In genomic region chr19:51366050-51366998, GRCh38 we compare ENCODE assay signal across 1 cellular context.
TF ChIP-seq lines count a peak whose summit lies in the region.

Gene ETFB, minus strand, starts transcription at chr19:51366388. Its CDS starts 62 bp downstream, at chr19:51366326.

TF ChIP-seq in K562, 482 proteins besides CTCF, POLR2A, EP300 and RAD21 (continued from another document and continues in another):
- TF ChIP-seq CBX1 (IDR thresholded peaks at IDR 0.05; ENCODE audit: low read depth) (no peak), BRF1 (IDR thresholded peaks at IDR 0.05; ENCODE audit: borderline replicate concordance, extremely low read depth, insufficient read length) (no peak), RCOR1 (IDR thresholded peaks at IDR 0.05; ENCODE audit: borderline replicate concordance in 1 of 2, low read depth in 2 of 2, low read length in 2 of 2) (no peak), HIVEP1 (CRISPR knock-in tag; IDR thresholded peaks at IDR 0.05) (no peak), FOXM1 (IDR thresholded peaks at IDR 0.05; ENCODE audit: low read depth) (no peak), FOXM1 (CRISPR knock-in tag; IDR thresholded peaks at IDR 0.05; ENCODE audit: low read depth) (0 out of 2 replicates have a peak, but pooled peaks have one; percentile 19), CREB1 (IDR thresholded peaks at IDR 0.05) (no peak), CREB1 (CRISPR knock-in tag; IDR thresholded peaks at IDR 0.05) (no peak), GATAD2B (IDR thresholded peaks at IDR 0.05; ENCODE audit: borderline replicate concordance) (no peak), C11orf30 (IDR thresholded peaks at IDR 0.05; ENCODE audit: low read depth) (no peak), ZNF77 (CRISPR knock-in tag; IDR thresholded peaks at IDR 0.05) (0 out of 2 replicates have a peak, but pooled peaks have one; percentile 26), ZC3H4 (CRISPR knock-in tag; IDR thresholded peaks at IDR 0.05; ENCODE audit: borderline replicate concordance) (peak; percentile 71; the same call in 1 of the 2 replicates), ZNF133 (CRISPR knock-in tag; IDR thresholded peaks at IDR 0.05) (no peak), CHCHD3 (CRISPR knock-in tag; IDR thresholded peaks at IDR 0.05) (no peak), TAF7 (tag; IDR thresholded peaks at IDR 0.05) (peak; percentile 68), MTA1 (IDR thresholded peaks at IDR 0.05; ENCODE audit: borderline replicate concordance) (no peak; the same call in 1 of the 2 replicates), ETV6 (IDR thresholded peaks at IDR 0.05; ENCODE audit: borderline replicate concordance in 1 of 2, low read depth in 2 of 2, low read length in 1 of 2) (no peak), ETV6 (CRISPR knock-in tag; IDR thresholded peaks at IDR 0.05; ENCODE audit: borderline replicate concordance) (no peak), GABPB1 (CRISPR knock-in tag; IDR thresholded peaks at IDR 0.05) (peak; percentile 62; the same call in 1 of the 2 replicates), PML (IDR thresholded peaks at IDR 0.05; ENCODE audit: low read length) (peak; percentile 77; the same call in 1 of the 2 replicates), ARID2 (IDR thresholded peaks at IDR 0.05) (0 out of 2 replicates have a peak, but pooled peaks have one; percentile 32), E2F3 (CRISPR knock-in tag; IDR thresholded peaks at IDR 0.05) (0 out of 2 replicates have a peak, but pooled peaks have one; percentile 9), MYC (IDR thresholded peaks at IDR 0.05; ENCODE audit: low read depth, low read length) (no peak; the same call in 1 of the 2 replicates), MYC (CRISPR knock-in tag; IDR thresholded peaks at IDR 0.05; ENCODE audit: borderline replicate concordance, low read depth) (peak; percentile 47; the same call in 1 of the 2 replicates), E2F4 (CRISPR knock-in tag; IDR thresholded peaks at IDR 0.05; ENCODE audit: low read depth) (no peak), SMAD1 (IDR thresholded peaks at IDR 0.05; ENCODE audit: low read depth, low read length, partially characterized antibody) (no peak), PHB2 (IDR thresholded peaks at IDR 0.05; ENCODE audit: low read depth) (peak; percentile 68; the same call in 1 of the 2 replicates), ETV1 (tag; conservative IDR thresholded peaks at IDR 0.05; ENCODE audit: low read depth) (0 out of 2 replicates have a peak, but pooled peaks have one; percentile 8), HMGN3 (IDR thresholded peaks at IDR 0.05; ENCODE audit: borderline replicate concordance, extremely low read depth, insufficient read length, low read depth, low read length) (peak; percentile 33), HNRNPUL1 (IDR thresholded peaks at IDR 0.05; ENCODE audit: low read length) (no peak), SNIP1 (IDR thresholded peaks at IDR 0.05; ENCODE audit: low read depth) (no peak), CHD7 (IDR thresholded peaks at IDR 0.05; ENCODE audit: low read depth, low read length) (no peak), HCFC1 (IDR thresholded peaks at IDR 0.05; ENCODE audit: low read depth, low read length) (no peak), NR2C1 (IDR thresholded peaks at IDR 0.05) (peak; percentile 77), NR2C1 (tag; IDR thresholded peaks at IDR 0.05) (peak; percentile 85), MEIS2 (IDR thresholded peaks at IDR 0.05; ENCODE audit: partially characterized antibody) (peak; percentile 43), MBD2 (IDR thresholded peaks at IDR 0.05; ENCODE audit: borderline replicate concordance, low read depth) (no peak), POU5F1 (IDR thresholded peaks at IDR 0.05; ENCODE audit: borderline replicate concordance, low read depth, low read length, partially characterized antibody) (no peak), MTA3 (IDR thresholded peaks at IDR 0.05; ENCODE audit: borderline replicate concordance) (0 out of 2 replicates have a peak, but pooled peaks have one; percentile 38), RBM17 (IDR thresholded peaks at IDR 0.05; ENCODE audit: borderline replicate concordance, low read depth, low read length) (no peak), RB1 (IDR thresholded peaks at IDR 0.05; ENCODE audit: low read depth) (peak; percentile 27; the same call in 1 of the 2 replicates), SLC30A9 (CRISPR knock-in tag; IDR thresholded peaks at IDR 0.05) (no peak), ASH1L (IDR thresholded peaks at IDR 0.05; ENCODE audit: borderline replicate concordance, low read depth, partially characterized antibody) (no peak), ZNF263 (CRISPR knock-in tag; IDR thresholded peaks at IDR 0.05; ENCODE audit: borderline replicate concordance) (no peak; the same call in 1 of the 2 replicates), KAT2B (IDR thresholded peaks at IDR 0.05; ENCODE audit: low read depth, low read length) (no peak), SMAD4 (CRISPR knock-in tag; conservative IDR thresholded peaks at IDR 0.05) (no peak; the same call in 1 of the 2 replicates), NFYB (IDR thresholded peaks at IDR 0.05; ENCODE audit: extremely low read depth, insufficient read length) (peak; percentile 39)
- TF ChIP-seq, protein P1, sequence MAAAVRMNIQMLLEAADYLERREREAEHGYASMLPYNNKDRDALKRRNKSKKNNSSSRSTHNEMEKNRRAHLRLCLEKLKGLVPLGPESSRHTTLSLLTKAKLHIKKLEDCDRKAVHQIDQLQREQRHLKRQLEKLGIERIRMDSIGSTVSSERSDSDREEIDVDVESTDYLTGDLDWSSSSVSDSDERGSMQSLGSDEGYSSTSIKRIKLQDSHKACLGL (CRISPR knock-in tag; IDR thresholded peaks at IDR 0.05; ENCODE audit: borderline replicate concordance, poor library complexity, severe bottlenecking) = peak; percentile 6
- TF ChIP-seq, protein P2, sequence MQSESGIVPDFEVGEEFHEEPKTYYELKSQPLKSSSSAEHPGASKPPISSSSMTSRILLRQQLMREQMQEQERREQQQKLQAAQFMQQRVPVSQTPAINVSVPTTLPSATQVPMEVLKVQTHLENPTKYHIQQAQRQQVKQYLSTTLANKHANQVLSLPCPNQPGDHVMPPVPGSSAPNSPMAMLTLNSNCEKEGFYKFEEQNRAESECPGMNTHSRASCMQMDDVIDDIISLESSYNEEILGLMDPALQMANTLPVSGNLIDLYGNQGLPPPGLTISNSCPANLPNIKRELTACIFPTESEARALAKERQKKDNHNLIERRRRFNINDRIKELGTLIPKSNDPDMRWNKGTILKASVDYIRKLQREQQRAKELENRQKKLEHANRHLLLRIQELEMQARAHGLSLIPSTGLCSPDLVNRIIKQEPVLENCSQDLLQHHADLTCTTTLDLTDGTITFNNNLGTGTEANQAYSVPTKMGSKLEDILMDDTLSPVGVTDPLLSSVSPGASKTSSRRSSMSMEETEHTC (IDR thresholded peaks at IDR 0.05) = 0 out of 2 replicates have a peak, but pooled peaks have one; percentile 23
- TF ChIP-seq, protein P3, sequence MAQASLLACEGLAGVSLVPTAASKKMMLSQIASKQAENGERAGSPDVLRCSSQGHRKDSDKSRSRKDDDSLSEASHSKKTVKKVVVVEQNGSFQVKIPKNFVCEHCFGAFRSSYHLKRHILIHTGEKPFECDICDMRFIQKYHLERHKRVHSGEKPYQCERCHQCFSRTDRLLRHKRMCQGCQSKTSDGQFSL (CRISPR knock-in tag; IDR thresholded peaks at IDR 0.05) = no peak
- TF ChIP-seq, protein P3 (tag; IDR thresholded peaks at IDR 0.05) = no peak
- TF ChIP-seq, protein P4, sequence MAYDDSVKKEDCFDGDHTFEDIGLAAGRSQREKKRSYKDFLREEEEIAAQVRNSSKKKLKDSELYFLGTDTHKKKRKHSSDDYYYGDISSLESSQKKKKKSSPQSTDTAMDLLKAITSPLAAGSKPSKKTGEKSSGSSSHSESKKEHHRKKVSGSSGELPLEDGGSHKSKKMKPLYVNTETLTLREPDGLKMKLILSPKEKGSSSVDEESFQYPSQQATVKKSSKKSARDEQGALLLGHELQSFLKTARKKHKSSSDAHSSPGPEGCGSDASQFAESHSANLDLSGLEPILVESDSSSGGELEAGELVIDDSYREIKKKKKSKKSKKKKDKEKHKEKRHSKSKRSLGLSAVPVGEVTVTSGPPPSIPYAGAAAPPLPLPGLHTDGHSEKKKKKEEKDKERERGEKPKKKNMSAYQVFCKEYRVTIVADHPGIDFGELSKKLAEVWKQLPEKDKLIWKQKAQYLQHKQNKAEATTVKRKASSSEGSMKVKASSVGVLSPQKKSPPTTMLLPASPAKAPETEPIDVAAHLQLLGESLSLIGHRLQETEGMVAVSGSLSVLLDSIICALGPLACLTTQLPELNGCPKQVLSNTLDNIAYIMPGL (CRISPR knock-in tag; IDR thresholded peaks at IDR 0.05) = no peak
- TF ChIP-seq, protein P5, sequence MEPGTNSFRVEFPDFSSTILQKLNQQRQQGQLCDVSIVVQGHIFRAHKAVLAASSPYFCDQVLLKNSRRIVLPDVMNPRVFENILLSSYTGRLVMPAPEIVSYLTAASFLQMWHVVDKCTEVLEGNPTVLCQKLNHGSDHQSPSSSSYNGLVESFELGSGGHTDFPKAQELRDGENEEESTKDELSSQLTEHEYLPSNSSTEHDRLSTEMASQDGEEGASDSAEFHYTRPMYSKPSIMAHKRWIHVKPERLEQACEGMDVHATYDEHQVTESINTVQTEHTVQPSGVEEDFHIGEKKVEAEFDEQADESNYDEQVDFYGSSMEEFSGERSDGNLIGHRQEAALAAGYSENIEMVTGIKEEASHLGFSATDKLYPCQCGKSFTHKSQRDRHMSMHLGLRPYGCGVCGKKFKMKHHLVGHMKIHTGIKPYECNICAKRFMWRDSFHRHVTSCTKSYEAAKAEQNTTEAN (CRISPR knock-in tag; IDR thresholded peaks at IDR 0.05) = no peak
